Comparison of ENCODE assay signal across 10 cellular contexts in genomic region chr14:50676814-50677516, GRCh38. TPM values are rescaled to one million over a fixed set of nuclear protein-coding genes. Genes with fewer than 3 reads are reported as not detected.
A peak's percentile ranks its signal among the peaks of the same experiment; 100 is the strongest.
DNase-seq lines count a peak whose midpoint lies in the region; ATAC-seq and TF ChIP-seq lines count a peak whose summit lies in the region.
"Had no signal": no experiment of that assay in that cellular context is flagged by ENCODE, and none has a peak within 500 bp of the region (broad histone marks: within the 10 kb centered on the region; RNA-seq: fewer than 3 reads in every experiment).

No MANE protein-coding gene starts in this region.

- H3K36me3 ChIP-seq in spleen: no peaks in the 10 kb centered on the region
- H3K36me3 ChIP-seq: upper lobe of right lung had no signal

- H3K27ac Mint-ChIP-seq in activated naive CD8-positive, alpha-beta T cell treated with anti-CD3 and anti-CD28 coated beads for 36 hours: peak overlapping the region; percentile 66

- no peak for DNase-seq in activated naive CD8-positive, alpha-beta T cell treated with anti-CD3 and anti-CD28 coated beads for 36 hours
- no peak for DNase-seq in spleen
- DNase-seq in NCI-H1694 (lab: John Stamatoyannopoulos, UW): no peak
- DNase-seq in occipital lobe (lab: John Stamatoyannopoulos, UW): no peak
- no peak for DNase-seq in HK-2 (ENCODE audit: unreplicated experiment)
- DNase-seq: NCI-H1417; stimulated activated CD4-positive, alpha-beta T cell treated with anti-CD3 and anti-CD28 coated beads, Interleukin-15, amount 100 ng/mL, for 24 hours; upper lobe of right lung had no signal

- H3K4me3 ChIP-seq in spleen: peak overlapping the region in 1 of 8 donors; percentile 24
- H3K4me3 ChIP-seq: upper lobe of right lung had no signal

- H3K9me3 Mint-ChIP-seq in activated naive CD8-positive, alpha-beta T cell treated with anti-CD3 and anti-CD28 coated beads for 36 hours: no peaks in the 10 kb centered on the region

- H3K4me3 Mint-ChIP-seq in activated naive CD8-positive, alpha-beta T cell treated with anti-CD3 and anti-CD28 coated beads for 36 hours: peak overlapping the region; percentile 41

- TF ChIP-seq CTCF in spleen (IDR thresholded peaks at IDR 0.05 in 8 of 11, conservative IDR thresholded peaks at IDR 0.05 in 3 of 11): no peak

- 55 to 63% (median 61%) methylated on average over 7 of the region's 7 CpGs for WGBS in spleen, 5 donors

- no peaks in the 10 kb centered on the region for H3K36me3 Mint-ChIP-seq in activated naive CD8-positive, alpha-beta T cell treated with anti-CD3 and anti-CD28 coated beads for 36 hours

- ATAC-seq in GM18907 (IDR thresholded peaks at IDR 0.05; ENCODE audit: unreplicated experiment) (peak; percentile 45), HG02759 (IDR thresholded peaks at IDR 0.05; ENCODE audit: unreplicated experiment) (peak; percentile 51)

- H3K27me3 Mint-ChIP-seq in activated naive CD8-positive, alpha-beta T cell treated with anti-CD3 and anti-CD28 coated beads for 36 hours: no peaks in the 10 kb centered on the region

- peaks cover 11 to 31% (median 20%) of the 10 kb centered on the region in 6 donors for H3K4me1 ChIP-seq in spleen
- H3K4me1 ChIP-seq: upper lobe of right lung had no signal

- TF ChIP-seq POLR2A in spleen (IDR thresholded peaks at IDR 0.05): no peak

- no peaks in the 10 kb centered on the region for H3K9me3 ChIP-seq in spleen
- H3K9me3 ChIP-seq: upper lobe of right lung had no signal

- peaks cover 15% of the 10 kb centered on the region for H3K4me1 Mint-ChIP-seq in activated naive CD8-positive, alpha-beta T cell treated with anti-CD3 and anti-CD28 coated beads for 36 hours

- no peaks in the 10 kb centered on the region for H3K27me3 ChIP-seq in spleen (replicated peaks in 1 of 7)
- H3K27me3 ChIP-seq: upper lobe of right lung had no signal

- peak overlapping the region in 6 of 8 donors; percentile 42 to 68 (median 48) for H3K27ac ChIP-seq in spleen

- intact Hi-C loops in spleen (cut with DNase I; ENCODE audit: low total_unique reads): no loop called here

RNA-seq across cellular contexts. Expression of gene SAV1, which starts 8.9 kb away (rescaled TPM):
- total RNA-seq in activated naive CD8-positive, alpha-beta T cell treated with anti-CD3 and anti-CD28 coated beads for 36 hours: 10 to 100 TPM; 14.4 to 15.2 TPM
- 10 to 100 TPM; 24.7 to 44.9 (median 30.6) TPM for total RNA-seq in spleen
- polyA plus RNA-seq in spleen: 10 to 100 TPM; 18.7 to 19.5 (median 19.4) TPM
- total RNA-seq in occipital lobe: 39.5 TPM
